Comparison of ENCODE assay signal across 25 cellular contexts in genomic region chr11:18676803-18677202, GRCh38. TPM values are rescaled to one million over a fixed set of nuclear protein-coding genes. Genes with fewer than 3 reads are reported as not detected.
"Had no signal": no experiment of that assay in that cellular context is flagged by ENCODE, and none has a peak within 500 bp of the region (broad histone marks: within the 10 kb centered on the region; RNA-seq: fewer than 3 reads in every experiment).

No MANE protein-coding gene starts in this region.

- H3K27ac ChIP-seq: coronary artery, esophagus muscularis mucosa, neural progenitor cell, parathyroid adenoma, right lobe of liver, thyroid gland, vagina had no signal

- DNase-seq: dermis blood vessel endothelial cell; effector memory CD4-positive, alpha-beta T cell; hypothalamus; immature natural killer cell; mesenchymal stem cell; midbrain; naive thymus-derived CD4-positive, alpha-beta T cell; right lobe of liver; small intestine; stimulated activated CD4-positive, alpha-beta T cell treated with anti-CD3 and anti-CD28 coated beads, Interleukin-15, amount 100 ng/mL, for 24 hours; stimulated activated CD4-positive, alpha-beta T cell treated with anti-CD3 and anti-CD28 coated beads, Interleukin-2, amount 100 ng/mL, for 48 hours; stimulated activated naive B cell treated with anti-CD40 and anti-IgM and Interleukin-4, amounts not matched to agents 10 μg/mL and 1 μg/mL and 100 μg/mL, for 72 hours; thyroid gland; trophoblast cell had no signal

- H3K4me2 ChIP-seq: neural progenitor cell had no signal

- H3K9me3 ChIP-seq: esophagus muscularis mucosa, right lobe of liver, thyroid gland, vagina had no signal

- ATAC-seq: left lobe of liver; naive thymus-derived CD4-positive, alpha-beta T cell; right lobe of liver; stimulated activated naive B cell treated with anti-CD40 and anti-IgM and Interleukin-4, amounts not matched to agents 10 μg/mL and 1 μg/mL and 100 μg/mL, for 72 hours had no signal

- H3K9ac ChIP-seq: neural progenitor cell, parathyroid adenoma had no signal

- H3K36me3 ChIP-seq: esophagus muscularis mucosa, neural progenitor cell, right lobe of liver, thyroid gland, vagina had no signal

- H3K4me1 ChIP-seq: esophagus muscularis mucosa, neural progenitor cell, parathyroid adenoma, right lobe of liver, thyroid gland, vagina had no signal

- H2AFZ ChIP-seq: neural progenitor cell, parathyroid adenoma had no signal

- H3K27me3 ChIP-seq: esophagus muscularis mucosa, neural progenitor cell, right lobe of liver, thyroid gland, vagina had no signal

- H3K4me3 ChIP-seq: coronary artery, esophagus muscularis mucosa, lung, neural progenitor cell, right lobe of liver, thyroid gland, vagina had no signal

- H3K79me2 ChIP-seq: parathyroid adenoma had no signal

RNA-seq across cellular contexts. Expression of gene IGSF22, which starts 49.2 kb away (rescaled TPM):
- total RNA-seq: dermis blood vessel endothelial cell, endothelial cell of umbilical vein, frontal cortex, liver, osteoblast, vagina had no signal
- polyA plus RNA-seq: endothelial cell of umbilical vein had no signal
